22 cellular contexts compared by ENCODE assay signal in the genomic region with DNA sequence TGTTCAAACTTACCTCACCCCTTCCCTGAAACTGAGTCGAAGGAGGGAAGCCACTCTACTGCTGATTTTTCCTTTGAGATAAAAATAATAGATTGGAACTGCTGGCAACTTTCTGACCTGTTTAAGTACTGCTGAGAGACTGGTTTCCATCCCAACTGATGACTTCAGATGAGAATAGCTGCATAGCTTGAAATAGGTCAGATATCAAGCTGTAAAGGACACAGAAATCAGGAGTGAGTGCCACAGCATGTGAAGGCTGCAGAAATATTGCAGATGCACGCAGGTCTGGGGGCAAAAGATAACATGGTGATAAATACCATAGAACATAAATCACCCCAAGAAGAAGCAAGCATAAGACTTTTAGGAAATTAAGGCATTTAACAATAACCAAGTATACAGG.
"Had no signal": no experiment of that assay in that cellular context is flagged by ENCODE, and none has a peak within 500 bp of the region (broad histone marks: within the 10 kb centered on the region; RNA-seq: fewer than 3 reads in every experiment).

No MANE protein-coding gene starts in this region.

- H3K4me3 Mint-ChIP-seq: T-cell had no signal

- H3K4me3 ChIP-seq: MG63 had no signal

- DNase-seq: Karpas-422, KBM-7, MG63, NCI-H1092 treated with DMSO at 0.1 percent for 48 hours, NCI-H1417, NCI-H1436 treated with DMSO at 0.1 percent for 48 hours, NCI-H1694, NCI-H187 treated with DMSO at 0.1 percent for 48 hours, NCI-H2029 treated with DMSO at 0.1 percent for 48 hours, NCI-H2171 treated with DMSO at 0.1 percent for 48 hours, NCI-H345, NCI-H446 treated with DMSO at 0.1 percent for 48 hours, NCI-H510A treated with DMSO at 0.1 percent for 48 hours, NCI-H526, NCI-H774, PC-3, SHP77, SK-N-SH, SW 1271, T-cell had no signal

- H3K4me2 ChIP-seq: SK-N-SH had no signal

- H3K9ac ChIP-seq: SK-N-SH had no signal

- H3K27ac Mint-ChIP-seq: T-cell had no signal

- H3K36me3 Mint-ChIP-seq: T-cell had no signal

- H3K9me3 Mint-ChIP-seq: T-cell had no signal

- H3K27ac ChIP-seq: RWPE1 had no signal

- H3K9me3 ChIP-seq: MG63, SK-N-SH had no signal

- ATAC-seq: Panc1, PC-3, T-cell had no signal

- H3K36me3 ChIP-seq: MG63 had no signal

- H3K27me3 ChIP-seq: MG63 had no signal
